17 cellular contexts compared by ENCODE assay signal in the genomic region with DNA sequence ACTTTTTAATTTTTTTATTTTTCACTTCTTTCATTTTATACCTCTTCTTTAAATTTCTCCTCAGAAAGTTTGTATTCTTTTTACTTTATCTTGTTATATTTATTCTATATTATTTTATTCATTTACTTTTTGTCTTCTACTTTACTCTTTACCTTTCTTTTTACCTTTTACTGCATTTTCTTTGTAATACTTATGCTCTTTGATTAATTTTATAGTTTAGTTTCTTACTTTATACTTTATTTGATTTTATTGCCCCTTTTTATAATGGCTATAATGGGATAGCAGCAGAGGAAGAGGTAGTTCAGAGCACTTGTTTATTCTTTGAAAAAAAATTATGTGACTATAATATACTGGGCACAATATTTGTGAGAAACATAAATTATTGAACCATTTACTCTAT.
"Had no signal": no experiment of that assay in that cellular context is flagged by ENCODE, and none has a peak within 500 bp of the region (broad histone marks: within the 10 kb centered on the region; RNA-seq: fewer than 3 reads in every experiment).

No MANE protein-coding gene starts in this region.

- ATAC-seq: Panc1 had no signal

- H3K9ac ChIP-seq: SK-N-SH had no signal

- H3K9me2 ChIP-seq: SK-N-SH had no signal

- H3K27ac ChIP-seq: RWPE1 had no signal

- H3K36me3 ChIP-seq: MG63 had no signal

- H3K9me3 ChIP-seq: MG63, SK-N-SH had no signal

- H3K4me2 ChIP-seq: SK-N-SH had no signal

- H3K4me3 ChIP-seq: MG63 had no signal

- H3K27me3 ChIP-seq: MG63 had no signal

- DNase-seq: Karpas-422, KG1, MG63, NCI-H1092 treated with DMSO at 0.1 percent for 48 hours, NCI-H1436, NCI-H187, NCI-H2029, NCI-H2081 treated with DMSO at 0.1 percent for 48 hours, NCI-H2171, NCI-H226, NCI-H446, NCI-H510A, NCI-H524 treated with DMSO at 0.1 percent for 48 hours, NCI-H774, SK-N-SH had no signal
